ENCODE assay signal across 8 cellular contexts in the genomic region with DNA sequence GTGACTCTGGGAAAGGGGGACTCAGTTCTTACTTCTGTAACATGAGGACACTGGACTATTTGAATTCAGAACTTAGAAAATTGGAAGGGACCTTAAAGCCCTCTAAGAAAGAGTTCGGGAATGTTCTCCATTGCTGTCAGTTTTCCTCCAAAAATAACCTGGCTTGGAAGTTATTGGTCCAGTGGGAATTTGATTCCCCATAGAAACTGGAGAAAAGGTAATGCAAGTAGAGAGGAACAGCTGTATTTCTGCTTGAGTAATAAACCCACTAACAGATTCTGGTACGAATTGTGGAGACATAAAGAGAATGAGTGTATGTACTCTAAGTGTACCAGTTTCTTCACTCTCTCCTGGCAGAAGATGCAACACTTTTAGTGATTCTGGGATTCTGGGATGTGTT. TPM values are rescaled to one million over a fixed set of nuclear protein-coding genes. Genes with fewer than 3 reads are reported as not detected.
A peak's percentile ranks its signal among the peaks of the same experiment; 100 is the strongest.
DNase-seq lines count a peak whose midpoint lies in the region; ATAC-seq and TF ChIP-seq lines count a peak whose summit lies in the region.

No MANE protein-coding gene starts in this region.

- peak overlapping the region; percentile 85 to 100 (median 97) for H3K4me3 Mint-ChIP-seq in CD4-positive, CD25-positive, alpha-beta regulatory T cell
- H3K4me3 Mint-ChIP-seq in neural crest cell: peak overlapping the region; percentile 99

- ATAC-seq in CD4-positive, CD25-positive, alpha-beta regulatory T cell (ENCODE audit: low read depth in 2 of 2): no peak
- ATAC-seq in GM18511 (IDR thresholded peaks at IDR 0.05; ENCODE audit: unreplicated experiment): no peak

- peak overlapping the region in 1 of 3 donors; percentile 68 for H3K27ac Mint-ChIP-seq in CD4-positive, CD25-positive, alpha-beta regulatory T cell
- no peak overlapping the region for H3K27ac Mint-ChIP-seq in neural crest cell (ENCODE audit: unreplicated experiment)

- no peaks in the 10 kb centered on the region for H3K27me3 ChIP-seq in CD4-positive, CD25-positive, alpha-beta regulatory T cell (ENCODE audit: control insufficient read depth, insufficient read depth, low read length)
- H3K27me3 ChIP-seq in Loucy (ENCODE audit: insufficient read depth, low read length, poor library complexity, severe bottlenecking) (no peaks in the 10 kb centered on the region), dorsolateral prefrontal cortex (no peaks in the 10 kb centered on the region)

- no peaks in the 10 kb centered on the region for H3K9me2 ChIP-seq in Loucy (replicated peaks; ENCODE audit: low read depth, low read length)

- H3K9me3 Mint-ChIP-seq in CD4-positive, CD25-positive, alpha-beta regulatory T cell: no peaks in the 10 kb centered on the region
- H3K9me3 Mint-ChIP-seq in neural crest cell: peaks cover 20% of the 10 kb centered on the region

- peaks cover 63% of the 10 kb centered on the region for H4K20me1 ChIP-seq in Loucy (ENCODE audit: insufficient read depth, low read length, poor library complexity, severe bottlenecking)

- H3K4me3 ChIP-seq in CD4-positive, CD25-positive, alpha-beta regulatory T cell (ENCODE audit: low read depth, low read length): peak overlapping the region; percentile 82
- H3K4me3 ChIP-seq in Loucy (ENCODE audit: low read length, poor library complexity, severe bottlenecking): peak overlapping the region; percentile 92
- H3K4me3 ChIP-seq in dorsolateral prefrontal cortex: peak overlapping the region in 49 of 59 donors; percentile 13 to 97 (median 81)

- intact Hi-C loops in dorsolateral prefrontal cortex (cut with DNase I): loop anchor here (2.0 to 10.0 kb wide), 4 partner anchors 64 to 720 kb away; partner anchors contain the start of genes SNRPE (in 2 of the 2), MDM4 (in 1 of the 2) and PPP1R15B (in 1 of the 2)

- no peaks in the 10 kb centered on the region for H3K27me3 Mint-ChIP-seq in CD4-positive, CD25-positive, alpha-beta regulatory T cell
- H3K27me3 Mint-ChIP-seq in neural crest cell (ENCODE audit: low read depth): peaks cover 3% of the 10 kb centered on the region

- no peak overlapping the region for H2AFZ ChIP-seq in Loucy (ENCODE audit: low read length)

- H3K4me2 ChIP-seq in Loucy (ENCODE audit: low read depth, low read length, poor library complexity, severe bottlenecking): peak overlapping the region; percentile 86

- H3K79me2 ChIP-seq in Loucy (ENCODE audit: insufficient read depth, low read length): peaks cover 66% of the 10 kb centered on the region

- TF ChIP-seq CTCF in Loucy (conservative IDR thresholded peaks at IDR 0.05; ENCODE audit: low read length): no peak
- TF ChIP-seq CTCF in dorsolateral prefrontal cortex (IDR thresholded peaks at IDR 0.05 in 54 of 56, conservative IDR thresholded peaks at IDR 0.05 in 2 of 56; ENCODE audit: low read depth in 1 of 56, partially characterized antibody in 56 of 56): no peak
- no peak for TF ChIP-seq CTCF in neural crest cell (conservative IDR thresholded peaks at IDR 0.05)

- 0 out of 2 replicates have a peak, but pooled peaks cover 3% of the 10 kb centered on the region for H3F3A ChIP-seq in Loucy (ENCODE audit: low read depth)

- DNase-seq in CD4-positive, CD25-positive, alpha-beta regulatory T cell: no peak
- DNase-seq in dorsolateral prefrontal cortex (no peak), neural crest cell (ENCODE audit: low read depth, low spot score) (no peak), middle frontal gyrus (ENCODE audit: extremely low spot score, low spot score) (no peak), NCI-H69 (lab: John Stamatoyannopoulos, UW) (no peak), NCI-H1105 treated with DMSO at 0.1 percent for 48 hours (lab: John Stamatoyannopoulos, UW) (no peak)

- peaks cover 33 to 71% (median 58%) of the 10 kb centered on the region in 4 donors for H3K4me1 Mint-ChIP-seq in CD4-positive, CD25-positive, alpha-beta regulatory T cell
- H3K4me1 Mint-ChIP-seq in neural crest cell: peaks cover 53% of the 10 kb centered on the region

- no peaks in the 10 kb centered on the region for H3K9me3 ChIP-seq in CD4-positive, CD25-positive, alpha-beta regulatory T cell (ENCODE audit: control insufficient read depth in 2 of 2, low read length in 2 of 2)
- no peaks in the 10 kb centered on the region for H3K9me3 ChIP-seq in Loucy (ENCODE audit: insufficient read depth, low read depth, low read length)

- peaks cover 27% of the 10 kb centered on the region for H3K36me3 Mint-ChIP-seq in CD4-positive, CD25-positive, alpha-beta regulatory T cell
- H3K36me3 Mint-ChIP-seq in neural crest cell (ENCODE audit: low read depth): peaks cover 46% of the 10 kb centered on the region

- peaks cover 17% of the 10 kb centered on the region for H3K36me3 ChIP-seq in CD4-positive, CD25-positive, alpha-beta regulatory T cell (ENCODE audit: control insufficient read depth, insufficient read depth, low read length)
- no peaks in the 10 kb centered on the region for H3K36me3 ChIP-seq in Loucy (ENCODE audit: insufficient read depth, low read length)

- H3K27ac ChIP-seq in CD4-positive, CD25-positive, alpha-beta regulatory T cell (ENCODE audit: insufficient read depth, low read length, poor library complexity, severe bottlenecking): no peak overlapping the region
- H3K27ac ChIP-seq in dorsolateral prefrontal cortex: peak overlapping the region in 7 of 59 donors; percentile 2 to 80 (median 31)

- H3K9ac ChIP-seq in Loucy (ENCODE audit: low read depth, low read length, poor library complexity, severe bottlenecking): peak overlapping the region; percentile 82

- peaks cover 59% of the 10 kb centered on the region for H3K4me1 ChIP-seq in CD4-positive, CD25-positive, alpha-beta regulatory T cell (ENCODE audit: control insufficient read depth, insufficient read depth, low read length, poor library complexity, severe bottlenecking)
- H3K4me1 ChIP-seq in Loucy (ENCODE audit: insufficient read depth, low read length, poor library complexity, severe bottlenecking): peaks cover 60% of the 10 kb centered on the region

RNA-seq across cellular contexts. Expression of gene ZBED6, which starts 1.8 kb away (rescaled TPM):
- 31.0 TPM for total RNA-seq in CD4-positive, CD25-positive, alpha-beta regulatory T cell
- under 1 TPM; 0.22 to 0.79 (median 0.55) TPM for polyA plus RNA-seq in CD4-positive, CD25-positive, alpha-beta regulatory T cell
- total RNA-seq in dorsolateral prefrontal cortex (10 to 100 TPM; 16.5 to 57.6 (median 29.2) TPM), neural crest cell (26.3 and 28.2 TPM in 2 replicates)

RNA-seq across cellular contexts. Expression of gene ZC3H11A, which starts 1.8 kb away (rescaled TPM):
- 78.1 TPM for total RNA-seq in CD4-positive, CD25-positive, alpha-beta regulatory T cell
- polyA plus RNA-seq in CD4-positive, CD25-positive, alpha-beta regulatory T cell: 10 to 100 TPM; 34.4 to 44.3 (median 42.6) TPM
- total RNA-seq in dorsolateral prefrontal cortex: 10 to 100 TPM; 51.9 to 91.9 (median 71.8) TPM
- 101 and 108 TPM in 2 replicates for total RNA-seq in neural crest cell

RNA-seq across cellular contexts. Expression of gene LAX1, which starts 32.2 kb away (rescaled TPM):
- total RNA-seq in CD4-positive, CD25-positive, alpha-beta regulatory T cell: 53.0 TPM
- 10 to 100 TPM; 33.5 to 43.2 (median 37.6) TPM for polyA plus RNA-seq in CD4-positive, CD25-positive, alpha-beta regulatory T cell
- total RNA-seq in dorsolateral prefrontal cortex (under 1 TPM in 12 of 120 experiments, not detected in 108; 0.16 to 0.41 (median 0.26) TPM), neural crest cell (not detected in 2 replicates)

Comparison
In these comparisons a context has a peak if more than half of its experiments do, and no peak if none do; other contexts are left out.
1. RNA of gene LAX1, which starts 32.2 kb away (total RNA-seq): 53.0 TPM in CD4-positive, CD25-positive, alpha-beta regulatory T cell (single experiment); 0.16 to 0.41 TPM in dorsolateral prefrontal cortex and not detected in neural crest cell; every median in the first group is over 10 times any median in the second.
2. Peak in every context shown above with its lines, with median percentiles within 50 percentile points of each other: H3K4me3 ChIP-seq.